15 cellular contexts compared by ENCODE assay signal in genomic region chr22:27466229-27466628, GRCh38.
A peak's percentile ranks its signal among the peaks of the same experiment; 100 is the strongest.
DNase-seq lines count a peak whose midpoint lies in the region; ATAC-seq and TF ChIP-seq lines count a peak whose summit lies in the region.
"Had no signal": no experiment of that assay in that cellular context is flagged by ENCODE, and none has a peak within 500 bp of the region (broad histone marks: within the 10 kb centered on the region; RNA-seq: fewer than 3 reads in every experiment).

No MANE protein-coding gene starts in this region.

- H3K9me3 ChIP-seq in adipocyte (ENCODE audit: control insufficient read depth, low read length) (no peaks in the 10 kb centered on the region), right lobe of liver (no peaks in the 10 kb centered on the region), SJCRH30 (replicated peaks) (no peaks in the 10 kb centered on the region)
- H3K9me3 ChIP-seq: BLaER1 treated with 17β-estradiol and CSF1 and Interleukin-3, amounts not matched to agents 10 nM and 100 nM had no signal

- peak; percentile 60 for ATAC-seq in sciatic nerve
- ATAC-seq in right lobe of liver, result no peak
- ATAC-seq: GM12878 had no signal

- no peak for TF ChIP-seq POLR2A in right lobe of liver (IDR thresholded peaks at IDR 0.05)

- no peak overlapping the region for H3K9ac ChIP-seq in adipocyte (ENCODE audit: low read length)
- H3K9ac ChIP-seq: BLaER1 treated with 17β-estradiol and CSF1 and Interleukin-3, amounts not matched to agents 10 nM and 100 nM had no signal

- no CpG with 5 or more reads among the region's 2 CpGs for WGBS in right lobe of liver (ENCODE audit: insufficient coverage, low coverage, low lambda C conversion rate, missing lambda C conversion rate)

- H3K4me1 ChIP-seq in adipocyte (ENCODE audit: control insufficient read depth, insufficient read depth, low read length) (peaks cover 17% of the 10 kb centered on the region), right lobe of liver (peaks cover 0 to 10% (median 0%) of the 10 kb centered on the region in 4 donors), SJCRH30 (peaks cover 25% of the 10 kb centered on the region)
- H3K4me1 ChIP-seq: BLaER1 treated with 17β-estradiol and CSF1 and Interleukin-3, amounts not matched to agents 10 nM and 100 nM had no signal

- H3K27ac ChIP-seq in right lobe of liver (no peak overlapping the region), SJCRH30 (no peak overlapping the region)
- H3K27ac ChIP-seq: 22Rv1; BLaER1 treated with 17β-estradiol and CSF1 and Interleukin-3, amounts not matched to agents 10 nM and 100 nM; HL-60 had no signal

- no peaks in the 10 kb centered on the region for H3K36me3 ChIP-seq in adipocyte (ENCODE audit: control insufficient read depth, insufficient read depth, low read length, severe bottlenecking)
- no peaks in the 10 kb centered on the region for H3K36me3 ChIP-seq in H7 (replicated peaks; ENCODE audit: control insufficient read depth, insufficient read depth, low read length)
- no peaks in the 10 kb centered on the region for H3K36me3 ChIP-seq in right lobe of liver
- H3K36me3 ChIP-seq in SJCRH30, result no peaks in the 10 kb centered on the region
- H3K36me3 ChIP-seq: BLaER1 treated with 17β-estradiol and CSF1 and Interleukin-3, amounts not matched to agents 10 nM and 100 nM had no signal

- TF ChIP-seq CTCF in AG10803 (conservative IDR thresholded peaks at IDR 0.05; ENCODE audit: low read length), result no peak
- no peak for TF ChIP-seq CTCF in fibroblast of mammary gland (conservative IDR thresholded peaks at IDR 0.05; ENCODE audit: control insufficient read depth, insufficient read depth, low read depth, low read length)
- no peak for TF ChIP-seq CTCF in right lobe of liver (IDR thresholded peaks at IDR 0.05)

- peak; percentile 54 for DNase-seq in AG10803 (ENCODE audit: low read depth)
- peak; percentile 17 for DNase-seq in adipocyte (ENCODE audit: low read depth)
- DNase-seq in fibroblast of mammary gland (ENCODE audit: low read depth), result peak; percentile 10
- DNase-seq in sciatic nerve (ENCODE audit: low spot score), result no peak
- DNase-seq in H7, result no peak
- no peak for DNase-seq in right lobe of liver
- no peak for DNase-seq in SJCRH30
- DNase-seq: Calu3; CD4-positive, CD25-positive, alpha-beta regulatory T cell; DMS 273 treated with DMSO at 0.1 percent for 48 hours; KBM-7 had no signal

- no peak overlapping the region for H3K4me3 ChIP-seq in AG10803 (ENCODE audit: low read length)
- H3K4me3 ChIP-seq in adipocyte (ENCODE audit: low read length), result no peak overlapping the region
- no peak overlapping the region for H3K4me3 ChIP-seq in fibroblast of mammary gland (ENCODE audit: control insufficient read depth, low read depth, low read length)
- H3K4me3 ChIP-seq in H7 (ENCODE audit: insufficient read depth, low read depth, low read length), result no peak overlapping the region
- H3K4me3 ChIP-seq in right lobe of liver, result no peak overlapping the region
- H3K4me3 ChIP-seq in SJCRH30, result no peak overlapping the region
- H3K4me3 ChIP-seq: BLaER1 treated with 17β-estradiol and CSF1 and Interleukin-3, amounts not matched to agents 10 nM and 100 nM; GM12878 had no signal

- intact Hi-C loops in sciatic nerve (cut with DNase I) (no loop called here), right lobe of liver (cut with DNase I) (no loop called here)

- H3K27me3 ChIP-seq in adipocyte (replicated peaks; ENCODE audit: control insufficient read depth, insufficient read depth, low read length), result peaks cover 6% of the 10 kb centered on the region
- no peaks in the 10 kb centered on the region; the same call in 1 of the 2 replicates for H3K27me3 ChIP-seq in H7 (ENCODE audit: control insufficient read depth, insufficient read depth, low read length)
- H3K27me3 ChIP-seq in right lobe of liver, result no peaks in the 10 kb centered on the region
- no peaks in the 10 kb centered on the region for H3K27me3 ChIP-seq in SJCRH30
- H3K27me3 ChIP-seq: BLaER1 treated with 17β-estradiol and CSF1 and Interleukin-3, amounts not matched to agents 10 nM and 100 nM had no signal

Comparison
In these comparisons a context has a peak if more than half of its experiments do, and no peak if none do; other contexts are left out.
1. DNase-seq: peak in AG10803 (single experiment), adipocyte (single experiment) and fibroblast of mammary gland (single experiment); none in sciatic nerve (single experiment), H7 (single experiment), right lobe of liver (0 of 3) and SJCRH30 (0 of 2).